In the genomic region with DNA sequence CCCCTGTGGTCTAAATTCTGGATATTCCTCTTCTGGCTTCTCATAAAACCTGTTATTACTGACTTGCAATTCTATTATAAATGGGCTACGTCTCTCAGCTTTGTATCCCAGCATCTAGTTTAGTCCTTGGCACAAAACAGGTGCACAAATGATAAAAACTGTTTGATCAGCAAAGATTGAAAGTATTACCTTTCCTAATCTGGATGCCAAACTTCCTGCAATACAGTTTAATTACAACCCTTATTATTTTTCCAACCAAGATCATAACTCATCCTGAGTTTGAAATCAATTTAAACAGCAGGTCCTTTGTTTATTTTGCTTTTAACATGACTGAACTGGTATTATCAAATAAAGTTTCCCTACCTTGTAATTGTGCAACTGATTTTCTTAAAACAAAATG, we compare ENCODE assay signal across 32 cellular contexts.
"Had no signal": no experiment of that assay in that cellular context is flagged by ENCODE, and none has a peak within 500 bp of the region (broad histone marks: within the 10 kb centered on the region; RNA-seq: fewer than 3 reads in every experiment).

No MANE protein-coding gene starts in this region.

- H3K27me3 ChIP-seq: heart left ventricle, left lung, neural progenitor cell, tibial artery, upper lobe of right lung had no signal

- H2AFZ ChIP-seq: neural progenitor cell, parathyroid adenoma had no signal

- H3K4me3 ChIP-seq: heart left ventricle, left lung, lower lobe of right lung, neural progenitor cell, psoas muscle, smooth muscle cell, tibial artery, upper lobe of right lung had no signal

- H3K4me1 ChIP-seq: lower lobe of right lung, neural progenitor cell, psoas muscle, upper lobe of right lung had no signal

- H3K36me3 ChIP-seq: left lung, lower lobe of right lung had no signal

- H3K4me2 ChIP-seq: neural progenitor cell, smooth muscle cell had no signal

- DNase-seq: activated CD4-positive, alpha-beta T cell treated with anti-CD3 and anti-CD28 coated beads, Interleukin-2, amount 10 ng/mL, durations not matched to agents 7 days and 5 days; activated CD4-positive, CD25-positive, alpha-beta regulatory T cell treated with anti-CD3 and anti-CD28 coated beads, Interleukin-2, amount 50 U/mL, for 72 hours; activated CD8-positive, alpha-beta T cell treated with anti-CD3 and anti-CD28 coated beads for 36 hours; activated naive CD4-positive, alpha-beta T cell; activated T-cell treated with anti-CD3 and anti-CD28 coated beads for 4 hours; activated T-cell treated with anti-CD3 and anti-CD28 coated beads, Interleukin-2, amount 50 U/mL, for 72 hours; anterior cingulate cortex; endodermal cell; foreskin fibroblast; heart left ventricle; kidney glomerular epithelial cell; left lung; lower lobe of right lung; mesenchymal stem cell; natural killer cell; occipital lobe; psoas muscle; stimulated activated CD4-positive, alpha-beta T cell treated with anti-CD3 and anti-CD28 coated beads, Interleukin-1b, Interleukin-23, amount 100 ng/mL, for 48 hours; stimulated activated CD4-positive, alpha-beta T cell treated with anti-CD3 and anti-CD28 coated beads, Interleukin-4, amount 100 ng/mL, for 4 hours; stimulated activated CD8-positive, alpha-beta memory T cell treated with anti-CD3 and anti-CD28 coated beads, Interleukin-4, amount 100 ng/mL, for 48 hours; stimulated activated naive CD8-positive, alpha-beta T cell treated with anti-CD3 and anti-CD28 coated beads, Interleukin-15, amount 100 ng/mL, for 72 hours; substantia nigra; T1000; tibial artery; upper lobe of right lung had no signal

- ATAC-seq: activated CD8-positive, alpha-beta T cell treated with anti-CD3 and anti-CD28 coated beads for 36 hours; activated naive CD4-positive, alpha-beta T cell treated with anti-CD3 and anti-CD28 coated beads, Interleukin-2, amount 50 U/mL, for 72 hours; activated T-cell treated with anti-CD3 and anti-CD28 coated beads, Interleukin-2, amount 50 U/mL, for 72 hours; esophagus mucosa; heart left ventricle; left lung; lower lobe of right lung; natural killer cell; psoas muscle; stimulated activated memory B cell treated with anti-CD40 and anti-IgM and Interleukin-4, amounts not matched to agents 10 μg/mL and 1 μg/mL and 100 μg/mL, for 72 hours; stimulated activated naive CD8-positive, alpha-beta T cell treated with anti-CD3 and anti-CD28 coated beads, Interleukin-15, amount 100 ng/mL, for 72 hours; upper lobe of right lung had no signal

- FAIRE-seq: bronchial epithelial cell had no signal

- H3K9me3 ChIP-seq: heart left ventricle, left lung, lower lobe of right lung, psoas muscle, tibial artery, upper lobe of right lung had no signal

- H3K9ac ChIP-seq: neural progenitor cell, parathyroid adenoma had no signal

- H3K27ac ChIP-seq: heart left ventricle, left lung, lower lobe of right lung, neural progenitor cell, parathyroid adenoma, psoas muscle, tibial artery, upper lobe of right lung had no signal
